Comparison of ENCODE assay signal across 8 cellular contexts in the genomic region with DNA sequence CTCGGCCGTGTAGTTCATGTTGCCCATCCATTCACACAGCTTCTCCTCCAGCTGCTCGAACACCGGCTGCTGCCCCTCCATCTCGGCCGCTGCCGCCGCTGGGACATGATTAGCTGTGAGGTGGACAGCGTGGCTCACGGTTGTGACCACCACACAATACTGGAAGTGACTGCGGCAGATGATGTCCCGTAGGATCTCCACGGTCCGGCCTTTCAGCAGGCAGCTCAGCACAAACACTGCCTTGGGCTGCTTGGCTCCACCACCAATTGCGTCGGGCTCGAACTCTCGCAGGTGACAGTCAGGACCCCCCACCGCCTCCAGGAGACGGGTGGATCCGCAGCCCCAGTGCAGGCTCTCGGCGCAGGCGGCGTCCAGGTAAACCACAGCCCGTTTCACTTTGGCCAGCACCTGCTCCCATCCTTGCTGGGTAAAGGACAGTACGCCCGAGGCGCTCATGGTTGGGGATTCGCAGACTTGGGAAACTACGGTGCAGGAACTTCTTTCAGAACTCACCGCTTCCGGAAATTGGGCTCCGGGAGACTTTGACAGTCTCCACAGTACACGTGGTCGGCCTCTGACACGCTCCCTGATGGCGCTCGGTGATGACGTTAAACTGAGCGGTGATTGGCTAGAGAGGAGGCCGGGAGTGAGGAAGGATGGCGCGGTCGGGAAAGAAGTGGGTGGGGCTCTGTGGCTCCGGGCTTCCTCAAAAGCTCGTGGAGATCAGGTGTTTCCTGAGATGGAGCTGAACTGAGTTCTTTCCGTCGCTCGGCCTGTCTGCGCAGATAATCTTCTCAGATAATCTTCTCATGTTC. TPM values are rescaled to one million over a fixed set of nuclear protein-coding genes. Genes with fewer than 3 reads are reported as not detected.
DNase-seq lines count a peak whose midpoint lies in the region; TF ChIP-seq lines count a peak whose summit lies in the region.

A gene (minus strand): TSS at position 576 of the 815 bp plus-strand sequence.

- in situ Hi-C loops in HAP-1 (cut with MboI; ENCODE audit: low sequenced_read_pairs): loop anchor here (25.0 kb wide), 1 partner anchor 872 kb away; a partner anchor contains a TSS

- 0% methylated on average over 37 to 51 of the region's 51 CpGs for WGBS in stomach, 5 donors

- H3K79me2 ChIP-seq in MM.1S (ENCODE audit: low read length) (peaks cover 52% of the 10 kb centered on the region), neural cell (replicated peaks; ENCODE audit: insufficient read depth, low read length) (no peaks in the 10 kb centered on the region)

- TF ChIP-seq CTCF in MM.1S (IDR thresholded peaks at IDR 0.05; ENCODE audit: low read length): no peak
- TF ChIP-seq CTCF in fibroblast of villous mesenchyme (IDR thresholded peaks at IDR 0.05; ENCODE audit: insufficient read depth, low read depth, low read length): no peak
- TF ChIP-seq CTCF in neural cell (IDR thresholded peaks at IDR 0.05; ENCODE audit: poor library complexity, severe bottlenecking): no peak
- TF ChIP-seq CTCF in stomach (IDR thresholded peaks at IDR 0.05): no peak

- DNase-seq in HAP-1 (ENCODE audit: low spot score in 2 of 2): peak; percentile 95 to 97
- DNase-seq in MM.1S: peak; percentile 97
- peak; percentile 61 for DNase-seq in SIG-M5 (lab: John Stamatoyannopoulos, UW)
- peak; percentile 61 for DNase-seq in activated gamma-delta T cell (lab: John Stamatoyannopoulos, UW)
- DNase-seq in fibroblast of villous mesenchyme (ENCODE audit: low read depth): peak; percentile 98
- peak; percentile 98 for DNase-seq in stomach

- TF ChIP-seq RAD21 in neural cell (conservative IDR thresholded peaks at IDR 0.05): peak; percentile 39

- H3K27me3 ChIP-seq in HAP-1 (ENCODE audit: low read depth) (peaks cover 13% of the 10 kb centered on the region), MM.1S (replicated peaks; ENCODE audit: insufficient read depth, low read length) (no peaks in the 10 kb centered on the region), neural cell (ENCODE audit: insufficient read depth, low read depth, low read length) (peaks cover 12% of the 10 kb centered on the region), stomach (peaks cover 0 to 16% (median 0%) of the 10 kb centered on the region in 3 donors)

- H3K9ac ChIP-seq in ES-I3 (ENCODE audit: low read depth, low read length): peak within 1 kb of the TSS; percentile 63; the same call in 1 of the 2 replicates
- H3K9ac ChIP-seq in MM.1S (ENCODE audit: low read length): peak within 1 kb of the TSS; percentile 89
- peak within 1 kb of the TSS; percentile 54 for H3K9ac ChIP-seq in neural cell (ENCODE audit: low read length)

- H3K9me2 ChIP-seq in MM.1S (replicated peaks; ENCODE audit: insufficient read depth, low read length) (no peaks in the 10 kb centered on the region), neural cell (ENCODE audit: insufficient read depth, low read length) (no peaks in the 10 kb centered on the region)

- H3K27ac ChIP-seq in MM.1S (ENCODE audit: low read length) (peak within 1 kb of the TSS; percentile 76), neural cell (ENCODE audit: low read length) (peak within 1 kb of the TSS; percentile 33), stomach (peak within 1 kb of the TSS in 4 of 5 donors; percentile 65 to 80 (median 72))

- H3F3A ChIP-seq in MM.1S (ENCODE audit: insufficient read depth, low read length) (peaks cover 3% of the 10 kb centered on the region; the same call in 1 of the 2 replicates), neural cell (ENCODE audit: insufficient read depth, low read length, poor library complexity, severe bottlenecking) (no peaks in the 10 kb centered on the region)

- no peaks in the 10 kb centered on the region for H3K36me3 ChIP-seq in ES-I3 (ENCODE audit: insufficient read depth, low read length)
- H3K36me3 ChIP-seq in HAP-1 (replicated peaks): no peaks in the 10 kb centered on the region; the same call in 1 of the 2 replicates
- H3K36me3 ChIP-seq in MM.1S (replicated peaks; ENCODE audit: insufficient read depth, low read length): no peaks in the 10 kb centered on the region
- H3K36me3 ChIP-seq in neural cell (ENCODE audit: insufficient read depth, low read length): no peaks in the 10 kb centered on the region
- H3K36me3 ChIP-seq in stomach: no peaks in the 10 kb centered on the region

- peak within 1 kb of the TSS; percentile 93 for H2AFZ ChIP-seq in MM.1S (ENCODE audit: low read length)
- peak within 1 kb of the TSS; percentile 83 for H2AFZ ChIP-seq in neural cell (ENCODE audit: low read depth, low read length)

- TF ChIP-seq EP300 in neural cell (conservative IDR thresholded peaks at IDR 0.05; ENCODE audit: poor library complexity, severe bottlenecking) (peak; percentile 21), stomach (IDR thresholded peaks at IDR 0.05) (no peak)

- intact Hi-C loops in stomach (cut with DNase I; ENCODE audit: low total_unique reads): no loop called here

- H4K20me1 ChIP-seq in MM.1S (ENCODE audit: insufficient read depth, low read length) (no peaks in the 10 kb centered on the region; the same call in 1 of the 2 replicates), neural cell (ENCODE audit: insufficient read depth) (no peaks in the 10 kb centered on the region)

- H3K4me2 ChIP-seq in MM.1S (ENCODE audit: low read depth, low read length) (peak within 1 kb of the TSS; percentile 89), neural cell (ENCODE audit: low read length) (peak within 1 kb of the TSS; percentile 84)

- H3K4me3 ChIP-seq in HAP-1 (peak within 1 kb of the TSS; percentile 69), MM.1S (ENCODE audit: low read length) (peak within 1 kb of the TSS; percentile 99), fibroblast of villous mesenchyme (ENCODE audit: low read depth, low read length) (peak within 1 kb of the TSS; percentile 81), neural cell (ENCODE audit: low read length) (peak within 1 kb of the TSS; percentile 94), stomach (peak within 1 kb of the TSS; percentile 91 to 99 (median 96))

- H3K4me1 ChIP-seq in ES-I3 (ENCODE audit: insufficient read depth, low read length) (no peaks in the 10 kb centered on the region), HAP-1 (peaks cover 8% of the 10 kb centered on the region), MM.1S (ENCODE audit: low read length) (peaks cover 22% of the 10 kb centered on the region), stomach (peaks cover 17 to 55% (median 42%) of the 10 kb centered on the region in 4 donors)

- no peak for TF ChIP-seq POLR2A in stomach (IDR thresholded peaks at IDR 0.05)

- H3K9me3 ChIP-seq in ES-I3 (ENCODE audit: control insufficient read depth, insufficient read depth, low read length) (no peaks in the 10 kb centered on the region), HAP-1 (no peaks in the 10 kb centered on the region), MM.1S (replicated peaks; ENCODE audit: insufficient read depth, low read length) (no peaks in the 10 kb centered on the region), neural cell (ENCODE audit: low read length) (no peaks in the 10 kb centered on the region), stomach (no peaks in the 10 kb centered on the region)

TF ChIP-seq in neural cell, 6 proteins besides CTCF, POLR2A, EP300 and RAD21:
- TF ChIP-seq POLR2AphosphoS5 (IDR thresholded peaks at IDR 0.05) (peak; percentile 22), SMC3 (conservative IDR thresholded peaks at IDR 0.05; ENCODE audit: poor library complexity) (no peak), EZH2 (IDR thresholded peaks at IDR 0.05; ENCODE audit: borderline replicate concordance, insufficient read depth, low read length, poor library complexity, severe bottlenecking) (no peak), MXI1 (conservative IDR thresholded peaks at IDR 0.05; ENCODE audit: poor library complexity, severe bottlenecking) (peak; percentile 100)

RNA-seq across cellular contexts. Expression of the gene that starts here (rescaled TPM):
- total RNA-seq in fibroblast of villous mesenchyme (33.2 and 35.4 TPM in 2 replicates), stomach (10 to 100 TPM in 4 of 5 donors, 1 to 10 TPM in 1; 2.9 to 40.2 (median 32.7) TPM)
- polyA plus RNA-seq in neural cell (5.0 and 8.3 TPM in 2 replicates), stomach (1 to 10 TPM; 3.2 to 5.2 (median 3.9) TPM)
- 20.5 and 20.8 TPM in 2 replicates for polyA minus RNA-seq in neural cell

Comparison
In these comparisons a context has a peak if more than half of its experiments do, and no peak if none do; other contexts are left out.
1. Peak in every context shown above with its lines: DNase-seq, H3K4me3 ChIP-seq and H3K27ac ChIP-seq.